Comparison of ENCODE assay signal across 17 cellular contexts in the genomic region with DNA sequence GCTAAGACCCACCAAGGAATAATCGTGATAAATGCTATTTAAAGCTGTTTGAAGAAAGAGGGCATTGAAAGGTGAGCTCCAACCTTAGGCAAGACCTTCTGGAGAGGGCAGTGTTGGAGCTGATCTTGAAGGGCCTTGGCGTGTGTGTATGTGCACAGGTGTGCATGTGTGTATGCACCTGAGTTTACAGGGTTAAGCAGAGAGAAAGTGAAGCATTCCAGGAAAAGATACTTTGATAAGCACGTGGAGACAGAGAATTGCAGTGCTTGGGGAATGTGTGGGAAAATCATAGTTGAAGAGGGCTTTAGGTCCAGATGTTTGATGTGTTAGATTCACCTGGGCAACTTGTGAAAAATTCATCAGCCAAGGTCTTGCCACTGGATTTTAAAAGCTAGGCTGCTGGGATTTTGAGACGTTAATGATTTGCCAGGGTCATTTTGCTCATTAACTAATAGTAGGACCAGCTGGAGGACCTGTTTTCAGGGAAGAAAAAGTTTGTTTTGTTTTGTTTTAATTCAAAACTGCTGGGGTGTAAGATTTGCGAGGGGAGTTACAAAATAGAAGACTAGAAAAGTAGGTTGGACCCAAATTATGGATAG.
A peak's percentile ranks its signal among the peaks of the same experiment; 100 is the strongest.
DNase-seq lines count a peak whose midpoint lies in the region; ATAC-seq, FAIRE-seq and TF ChIP-seq lines count a peak whose summit lies in the region.
"Had no signal": no experiment of that assay in that cellular context is flagged by ENCODE, and none has a peak within 500 bp of the region (broad histone marks: within the 10 kb centered on the region; RNA-seq: fewer than 3 reads in every experiment).

No MANE protein-coding gene starts in this region.

- DNase-seq in kidney (no peak), trophoblast cell (no peak), vagina (ENCODE audit: extremely low spot score in 2 of 2) (no peak), D341Med (ENCODE audit: low spot score) (no peak), GOT3 (lab: John Stamatoyannopoulos, UW) (no peak)
- DNase-seq in activated CD4-positive, alpha-beta T cell treated with anti-CD3 and anti-CD28 coated beads for 1 hour = no peak
- DNase-seq: ACHN; CD4-positive, CD25-positive, alpha-beta regulatory T cell; DMS79 treated with DMSO at 0.1 percent for 48 hours; KG1; NCI-H1436; NCI-H2029; NCI-H2171 treated with DMSO at 0.1 percent for 48 hours; NCI-H748 treated with DMSO at 0.1 percent for 48 hours; PC-3 had no signal

- ATAC-seq in SK-N-SH treated with all-trans-retinoic acid at 6 μM for 48 hours = peak; percentile 35
- ATAC-seq: PC-3 had no signal

- H3K9me3 ChIP-seq in kidney (ENCODE audit: control insufficient read depth in 1 of 2, low read length in 2 of 2) = no peaks in the 10 kb centered on the region
- H3K9me3 ChIP-seq in trophoblast cell (ENCODE audit: insufficient read depth, low read depth, low read length) = no peaks in the 10 kb centered on the region
- H3K9me3 ChIP-seq in vagina = no peaks in the 10 kb centered on the region

- H3K27ac ChIP-seq in kidney (ENCODE audit: low read depth in 2 of 2, low read length in 2 of 2) (no peak overlapping the region), trophoblast cell (ENCODE audit: low read depth, low read length) (no peak overlapping the region), vagina (no peak overlapping the region)

- TF ChIP-seq POLR2A in vagina (IDR thresholded peaks at IDR 0.05) = no peak

- H3K18ac ChIP-seq in trophoblast cell (ENCODE audit: low read length) = no peak overlapping the region

- H3K79me2 ChIP-seq in trophoblast cell (ENCODE audit: control insufficient read depth, insufficient read depth, low read length, poor library complexity) = no peaks in the 10 kb centered on the region

- H3K27me3 ChIP-seq in trophoblast cell (ENCODE audit: insufficient read depth, low read length) = no peaks in the 10 kb centered on the region
- H3K27me3 ChIP-seq in vagina = no peaks in the 10 kb centered on the region

- no peak overlapping the region for H2BK120ac ChIP-seq in trophoblast cell (ENCODE audit: insufficient read depth, low read length, poor library complexity)

- H3K23ac ChIP-seq in trophoblast cell (ENCODE audit: low read length) = no peak overlapping the region

- TF ChIP-seq CTCF in kidney (IDR thresholded peaks at IDR 0.05; ENCODE audit: borderline replicate concordance, extremely low read depth, insufficient read depth) = no peak
- no peak for TF ChIP-seq CTCF in vagina (IDR thresholded peaks at IDR 0.05)

- H4K8ac ChIP-seq in trophoblast cell (ENCODE audit: low read depth, low read length) = no peak overlapping the region

- FAIRE-seq in kidney (lab: Jason Lieb, UNC) = peak; percentile 15
- FAIRE-seq: D721Med had no signal

- no peak overlapping the region for H4K12ac ChIP-seq in trophoblast cell (ENCODE audit: low read depth, low read length)

- H2AFZ ChIP-seq in trophoblast cell (ENCODE audit: insufficient read depth, low read length, poor library complexity) = no peak overlapping the region

- no peak overlapping the region for H3K4me2 ChIP-seq in trophoblast cell (ENCODE audit: low read length)

- H3K14ac ChIP-seq in trophoblast cell (ENCODE audit: low read length) = no peak overlapping the region

- intact Hi-C loops in kidney (cut with DNase I) (no loop called here), vagina (cut with DNase I) (no loop called here)

- WGBS in trophoblast cell (ENCODE audit: extremely low coverage, insufficient coverage, insufficient read length) = no CpG with 5 or more reads among the region's 5 CpGs

- H3K36me3 ChIP-seq in kidney (ENCODE audit: control insufficient read depth in 1 of 2, insufficient read depth in 2 of 2, low read length in 2 of 2) = no peaks in the 10 kb centered on the region
- H3K36me3 ChIP-seq in trophoblast cell (ENCODE audit: control insufficient read depth in 1 of 2, insufficient read depth in 2 of 2, low read length in 2 of 2) = peaks cover 0 to 1% of the 10 kb centered on the region in 2 experiments
- H3K36me3 ChIP-seq in vagina = no peaks in the 10 kb centered on the region

- no peak overlapping the region for H3K4ac ChIP-seq in trophoblast cell (ENCODE audit: low read depth, low read length)

- peaks cover 8% of the 10 kb centered on the region for H3K79me1 ChIP-seq in trophoblast cell (ENCODE audit: low read length)

- no peak overlapping the region for H3K9ac ChIP-seq in kidney (ENCODE audit: low read length in 2 of 2)
- H3K9ac ChIP-seq in trophoblast cell (ENCODE audit: low read length) = peak overlapping the region; percentile 23

- no peak overlapping the region for H2AK5ac ChIP-seq in trophoblast cell (ENCODE audit: low read length)

- H2BK5ac ChIP-seq in trophoblast cell (ENCODE audit: low read depth, low read length, poor library complexity) = no peak overlapping the region

- no peak overlapping the region for H3K4me3 ChIP-seq in kidney (ENCODE audit: low read length in 2 of 2)
- H3K4me3 ChIP-seq in trophoblast cell (ENCODE audit: low read depth, low read length) = no peak overlapping the region
- no peak overlapping the region for H3K4me3 ChIP-seq in vagina

- H3K4me1 ChIP-seq in kidney (ENCODE audit: control insufficient read depth in 1 of 2, insufficient read depth in 1 of 2, low read depth in 1 of 2, low read length in 2 of 2) (peaks cover 25 to 26% of the 10 kb centered on the region in 2 donors), trophoblast cell (ENCODE audit: control insufficient read depth in 1 of 2, insufficient read depth in 2 of 2, low read length in 2 of 2) (peaks cover 7 to 8% of the 10 kb centered on the region in 2 experiments), vagina (peaks cover 5% of the 10 kb centered on the region)

- H4K91ac ChIP-seq in trophoblast cell (ENCODE audit: low read depth, low read length) = no peak overlapping the region

- no peak overlapping the region for H2BK12ac ChIP-seq in trophoblast cell (ENCODE audit: low read length)

TF ChIP-seq in SK-N-SH treated with all-trans-retinoic acid at 6 μM for 48 hours, 23 proteins besides CTCF, POLR2A, EP300 and RAD21:
- TF ChIP-seq TSHZ2 (CRISPR knock-in tag; IDR thresholded peaks at IDR 0.05) (no peak), RARB (CRISPR knock-in tag; IDR thresholded peaks at IDR 0.05) (no peak), CREB5 (CRISPR knock-in tag; IDR thresholded peaks at IDR 0.05; ENCODE audit: low read depth) (no peak)
